8 cellular contexts compared by ENCODE assay signal in genomic region chr17:68906638-68907037, GRCh38. TPM values are rescaled to one million over a fixed set of nuclear protein-coding genes. Genes with fewer than 3 reads are reported as not detected.
DNase-seq lines count a peak whose midpoint lies in the region; ATAC-seq and TF ChIP-seq lines count a peak whose summit lies in the region.

No MANE protein-coding gene starts in this region.

- ATAC-seq in T-cell (replicated peaks in 1 of 4) = no peak
- ATAC-seq in HG02588 (IDR thresholded peaks at IDR 0.05; ENCODE audit: unreplicated experiment) = no peak
- no peak for ATAC-seq in GM21529 (IDR thresholded peaks at IDR 0.05; ENCODE audit: unreplicated experiment)

- no peak for TF ChIP-seq EP300 in Ishikawa (IDR thresholded peaks at IDR 0.05; ENCODE audit: borderline replicate concordance)

- H3K9me3 Mint-ChIP-seq in T-cell = no peaks in the 10 kb centered on the region

- CTCF ChIA-PET in T-cell (lab: Charles Lee) = no interaction called here

- H3K36me3 Mint-ChIP-seq in T-cell = no peaks in the 10 kb centered on the region

- TF ChIP-seq RAD21 in Ishikawa (IDR thresholded peaks at IDR 0.05; ENCODE audit: low read depth) = peak; percentile 31

- no peak overlapping the region for H3K4me3 Mint-ChIP-seq in T-cell

- H3K4me1 Mint-ChIP-seq in T-cell = no peaks in the 10 kb centered on the region

- POLR2A ChIA-PET in T-cell (lab: Charles Lee) = interaction anchor here in 1 of 2 donors (0.5 kb wide), 1 partner anchor 210 kb away, joined by 3 read pairs; no protein-coding TSS in a partner anchor

- in situ Hi-C loops in ACHN (cut with HindIII; ENCODE audit: low pct_ligation_motif_present, low pct_unique_long_range_greater_than_20kb, low sequenced_read_pairs) = no loop called here

- DNase-seq in ACHN (peak; percentile 37), amniotic epithelial cell (ENCODE audit: low read depth) (peak; percentile 40), kidney tubule cell (ENCODE audit: low spot score) (peak; percentile 9), T-cell (no peak), NCI-H2227 (lab: John Stamatoyannopoulos, UW; ENCODE audit: unreplicated experiment) (no peak)

- peaks cover 0 to under 1% of the 10 kb centered on the region in 2 donors for H3K27me3 Mint-ChIP-seq in T-cell

- H3K27ac Mint-ChIP-seq in T-cell = no peak overlapping the region

TF ChIP-seq in Ishikawa, 13 proteins besides CTCF, POLR2A, EP300 and RAD21:
- no peak for TF ChIP-seq TAF1 (IDR thresholded peaks at IDR 0.05; ENCODE audit: low read depth)
- no peak for TF ChIP-seq CEBPB (IDR thresholded peaks at IDR 0.05)
- TF ChIP-seq REST (IDR thresholded peaks at IDR 0.05; ENCODE audit: low read depth) = no peak
- no peak for TF ChIP-seq NFIC (IDR thresholded peaks at IDR 0.05)
- no peak for TF ChIP-seq EGR1 (IDR thresholded peaks at IDR 0.05)
- no peak for TF ChIP-seq FOXM1 (IDR thresholded peaks at IDR 0.05; ENCODE audit: borderline replicate concordance, low read depth)
- TF ChIP-seq TEAD4 (IDR thresholded peaks at IDR 0.05) = no peak
- no peak for TF ChIP-seq MAX (IDR thresholded peaks at IDR 0.05)
- TF ChIP-seq ZBTB7A (IDR thresholded peaks at IDR 0.05; ENCODE audit: low read depth) = no peak
- no peak for TF ChIP-seq TCF12 (IDR thresholded peaks at IDR 0.05; ENCODE audit: low read depth)

RNA-seq across cellular contexts. Expression of gene ABCA8, which starts 48.6 kb away (rescaled TPM):
- under 1 TPM in 3 of 5 donors, not detected in 2; 0.19 to 0.76 (median 0.32) TPM for total RNA-seq in T-cell

Comparison
In these comparisons a context has a peak if more than half of its experiments do, and no peak if none do; other contexts are left out.
1. DNase-seq: peak in ACHN (single experiment), amniotic epithelial cell (single experiment) and kidney tubule cell (single experiment); none in T-cell (0 of 34) and NCI-H2227 (single experiment).